1 cellular context compared by ENCODE assay signal in the genomic region with DNA sequence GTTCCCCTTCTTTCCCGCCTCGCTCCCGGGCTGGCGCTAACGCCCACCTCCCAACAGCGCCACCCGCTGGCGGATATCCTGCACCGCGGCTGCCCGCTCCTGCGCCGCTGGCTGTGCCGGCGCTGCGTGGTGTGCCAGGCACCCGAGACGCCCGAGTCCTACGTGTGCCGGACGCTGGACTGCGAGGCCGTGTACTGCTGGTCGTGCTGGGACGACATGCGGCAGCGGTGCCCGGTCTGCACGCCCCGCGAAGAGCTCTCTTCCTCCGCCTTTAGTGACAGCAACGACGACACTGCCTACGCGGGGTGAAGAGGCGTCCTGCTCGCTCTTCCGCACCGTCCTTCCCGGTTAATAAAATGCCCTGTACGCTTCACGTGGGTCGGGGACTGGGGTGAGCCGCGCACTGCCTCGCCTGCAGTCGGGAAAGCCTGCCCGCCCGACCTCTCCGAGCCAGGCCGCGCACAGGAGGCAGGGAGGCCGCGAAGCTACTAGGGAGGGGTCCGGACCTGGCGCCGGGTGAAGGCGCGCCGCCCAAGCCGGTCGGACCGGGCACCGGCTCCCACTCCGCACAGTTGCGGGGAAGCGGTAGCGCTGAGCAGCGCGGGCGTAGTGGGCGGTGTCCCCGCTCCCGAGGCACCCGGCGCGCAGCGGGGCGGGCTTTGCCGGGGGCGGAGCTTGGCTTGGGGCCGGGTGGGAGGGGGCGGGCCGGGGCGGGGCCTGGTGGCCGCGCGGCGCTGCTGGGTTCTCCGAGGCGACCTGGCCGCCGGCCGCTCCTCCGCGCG.
TF ChIP-seq lines count a peak whose summit lies in the region.

A gene with protein sequence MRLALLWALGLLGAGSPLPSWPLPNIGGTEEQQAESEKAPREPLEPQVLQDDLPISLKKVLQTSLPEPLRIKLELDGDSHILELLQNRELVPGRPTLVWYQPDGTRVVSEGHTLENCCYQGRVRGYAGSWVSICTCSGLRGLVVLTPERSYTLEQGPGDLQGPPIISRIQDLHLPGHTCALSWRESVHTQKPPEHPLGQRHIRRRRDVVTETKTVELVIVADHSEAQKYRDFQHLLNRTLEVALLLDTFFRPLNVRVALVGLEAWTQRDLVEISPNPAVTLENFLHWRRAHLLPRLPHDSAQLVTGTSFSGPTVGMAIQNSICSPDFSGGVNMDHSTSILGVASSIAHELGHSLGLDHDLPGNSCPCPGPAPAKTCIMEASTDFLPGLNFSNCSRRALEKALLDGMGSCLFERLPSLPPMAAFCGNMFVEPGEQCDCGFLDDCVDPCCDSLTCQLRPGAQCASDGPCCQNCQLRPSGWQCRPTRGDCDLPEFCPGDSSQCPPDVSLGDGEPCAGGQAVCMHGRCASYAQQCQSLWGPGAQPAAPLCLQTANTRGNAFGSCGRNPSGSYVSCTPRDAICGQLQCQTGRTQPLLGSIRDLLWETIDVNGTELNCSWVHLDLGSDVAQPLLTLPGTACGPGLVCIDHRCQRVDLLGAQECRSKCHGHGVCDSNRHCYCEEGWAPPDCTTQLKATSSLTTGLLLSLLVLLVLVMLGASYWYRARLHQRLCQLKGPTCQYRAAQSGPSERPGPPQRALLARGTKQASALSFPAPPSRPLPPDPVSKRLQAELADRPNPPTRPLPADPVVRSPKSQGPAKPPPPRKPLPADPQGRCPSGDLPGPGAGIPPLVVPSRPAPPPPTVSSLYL (plus strand): TSS at position 757 of the 782 bp plus-strand sequence. CDS start 71 bp downstream, outside the sequence.

TF ChIP-seq in HepG2, 621 proteins besides CTCF, POLR2A, EP300 and RAD21 (continued from another document and continues in another):
- TF ChIP-seq, protein P1, sequence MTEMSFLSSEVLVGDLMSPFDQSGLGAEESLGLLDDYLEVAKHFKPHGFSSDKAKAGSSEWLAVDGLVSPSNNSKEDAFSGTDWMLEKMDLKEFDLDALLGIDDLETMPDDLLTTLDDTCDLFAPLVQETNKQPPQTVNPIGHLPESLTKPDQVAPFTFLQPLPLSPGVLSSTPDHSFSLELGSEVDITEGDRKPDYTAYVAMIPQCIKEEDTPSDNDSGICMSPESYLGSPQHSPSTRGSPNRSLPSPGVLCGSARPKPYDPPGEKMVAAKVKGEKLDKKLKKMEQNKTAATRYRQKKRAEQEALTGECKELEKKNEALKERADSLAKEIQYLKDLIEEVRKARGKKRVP (CRISPR knock-in tag; IDR thresholded peaks at IDR 0.05): peak in 1 of 2 experiments; percentile 12; a peak in 1 of 4 replicates
- TF ChIP-seq ZNF619 (CRISPR knock-in tag; IDR thresholded peaks at IDR 0.05): peak; percentile 95
- TF ChIP-seq, protein P2, sequence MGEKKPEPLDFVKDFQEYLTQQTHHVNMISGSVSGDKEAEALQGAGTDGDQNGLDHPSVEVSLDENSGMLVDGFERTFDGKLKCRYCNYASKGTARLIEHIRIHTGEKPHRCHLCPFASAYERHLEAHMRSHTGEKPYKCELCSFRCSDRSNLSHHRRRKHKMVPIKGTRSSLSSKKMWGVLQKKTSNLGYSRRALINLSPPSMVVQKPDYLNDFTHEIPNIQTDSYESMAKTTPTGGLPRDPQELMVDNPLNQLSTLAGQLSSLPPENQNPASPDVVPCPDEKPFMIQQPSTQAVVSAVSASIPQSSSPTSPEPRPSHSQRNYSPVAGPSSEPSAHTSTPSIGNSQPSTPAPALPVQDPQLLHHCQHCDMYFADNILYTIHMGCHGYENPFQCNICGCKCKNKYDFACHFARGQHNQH (CRISPR knock-in tag; IDR thresholded peaks at IDR 0.05): peak; percentile 71
- no peak for TF ChIP-seq ZNF264 (CRISPR knock-in tag; IDR thresholded peaks at IDR 0.05)
- no peak for TF ChIP-seq NCOA5 (CRISPR knock-in tag; IDR thresholded peaks at IDR 0.05)
- peak; percentile 87; the same call in 1 of the 2 replicates for TF ChIP-seq ZNF766 (CRISPR knock-in tag; IDR thresholded peaks at IDR 0.05; ENCODE audit: borderline replicate concordance)
- TF ChIP-seq ATF7-NPFF (CRISPR knock-in tag; IDR thresholded peaks at IDR 0.05; ENCODE audit: low read depth): peak; percentile 88
- TF ChIP-seq, protein P3, sequence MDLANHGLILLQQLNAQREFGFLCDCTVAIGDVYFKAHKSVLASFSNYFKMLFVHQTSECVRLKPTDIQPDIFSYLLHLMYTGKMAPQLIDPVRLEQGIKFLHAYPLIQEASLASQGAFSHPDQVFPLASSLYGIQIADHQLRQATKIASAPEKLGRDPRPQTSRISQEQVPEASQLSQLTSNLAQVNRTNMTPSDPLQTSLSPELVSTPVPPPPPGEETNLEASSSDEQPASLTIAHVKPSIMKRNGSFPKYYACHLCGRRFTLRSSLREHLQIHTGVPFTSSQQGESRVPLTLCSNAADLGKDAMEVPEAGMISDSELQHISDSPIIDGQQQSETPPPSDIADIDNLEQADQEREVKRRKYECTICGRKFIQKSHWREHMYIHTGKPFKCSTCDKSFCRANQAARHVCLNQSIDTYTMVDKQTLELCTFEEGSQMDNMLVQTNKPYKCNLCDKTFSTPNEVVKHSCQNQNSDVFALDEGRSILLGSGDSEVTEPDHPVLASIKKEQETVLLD (CRISPR knock-in tag; IDR thresholded peaks at IDR 0.05; ENCODE audit: low read depth): peak; percentile 19
- TF ChIP-seq NR2C2 (CRISPR knock-in tag; IDR thresholded peaks at IDR 0.05; ENCODE audit: borderline replicate concordance): peak; percentile 12; the same call in 1 of the 2 replicates
- TF ChIP-seq PRMT3 (CRISPR knock-in tag; IDR thresholded peaks at IDR 0.05; ENCODE audit: borderline replicate concordance, low read depth): 0 out of 2 replicates have a peak, but pooled peaks have one; percentile 56
- TF ChIP-seq ZSCAN21 (CRISPR knock-in tag; IDR thresholded peaks at IDR 0.05; ENCODE audit: borderline replicate concordance): peak; percentile 93
- peak; percentile 83 for TF ChIP-seq HNRNPLL (IDR thresholded peaks at IDR 0.05; ENCODE audit: low read depth, low read length, poor library complexity, severe bottlenecking)
- peak; percentile 18; the same call in 1 of the 2 replicates for TF ChIP-seq FOXK1 (CRISPR knock-in tag; IDR thresholded peaks at IDR 0.05; ENCODE audit: borderline replicate concordance, low read depth)
- TF ChIP-seq SAFB2 (CRISPR knock-in tag; IDR thresholded peaks at IDR 0.05; ENCODE audit: borderline replicate concordance, low read depth): no peak
- no peak for TF ChIP-seq ZFYVE20 (CRISPR knock-in tag; IDR thresholded peaks at IDR 0.05; ENCODE audit: borderline replicate concordance, low read depth)
- TF ChIP-seq, protein P4, sequence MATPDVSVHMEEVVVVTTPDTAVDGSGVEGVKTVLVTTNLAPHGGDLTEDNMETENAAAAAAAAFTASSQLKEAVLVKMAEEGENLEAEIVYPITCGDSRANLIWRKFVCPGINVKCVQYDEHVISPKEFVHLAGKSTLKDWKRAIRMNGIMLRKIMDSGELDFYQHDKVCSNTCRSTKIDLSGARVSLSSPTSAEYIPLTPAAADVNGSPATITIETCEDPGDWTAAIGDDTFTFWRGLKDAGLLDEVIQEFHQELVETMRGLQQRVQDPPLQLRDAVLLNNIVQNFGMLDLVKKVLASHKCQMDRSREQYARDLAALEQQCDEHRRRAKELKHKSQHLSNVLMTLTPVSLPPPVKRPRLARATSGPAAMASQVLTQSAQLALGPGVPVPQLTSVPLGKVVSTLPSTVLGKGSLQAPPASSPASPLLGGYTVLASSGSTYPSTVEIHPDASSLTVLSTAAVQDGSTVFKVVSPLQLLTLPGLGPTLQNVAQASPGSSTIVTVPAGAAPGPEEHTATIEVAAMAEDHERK (CRISPR knock-in tag; IDR thresholded peaks at IDR 0.05; ENCODE audit: low read depth): no peak
- TF ChIP-seq, protein P5, sequence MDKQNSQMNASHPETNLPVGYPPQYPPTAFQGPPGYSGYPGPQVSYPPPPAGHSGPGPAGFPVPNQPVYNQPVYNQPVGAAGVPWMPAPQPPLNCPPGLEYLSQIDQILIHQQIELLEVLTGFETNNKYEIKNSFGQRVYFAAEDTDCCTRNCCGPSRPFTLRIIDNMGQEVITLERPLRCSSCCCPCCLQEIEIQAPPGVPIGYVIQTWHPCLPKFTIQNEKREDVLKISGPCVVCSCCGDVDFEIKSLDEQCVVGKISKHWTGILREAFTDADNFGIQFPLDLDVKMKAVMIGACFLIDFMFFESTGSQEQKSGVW (CRISPR knock-in tag; IDR thresholded peaks at IDR 0.05; ENCODE audit: borderline replicate concordance): no peak
- peak; percentile 73; the same call in 1 of the 2 replicates for TF ChIP-seq NAIF1 (CRISPR knock-in tag; IDR thresholded peaks at IDR 0.05; ENCODE audit: borderline replicate concordance)
- TF ChIP-seq AKAP8 (CRISPR knock-in tag; IDR thresholded peaks at IDR 0.05): peak; percentile 79; the same call in 1 of the 2 replicates
- TF ChIP-seq NFKB2 (CRISPR knock-in tag; IDR thresholded peaks at IDR 0.05; ENCODE audit: borderline replicate concordance): peak; percentile 94
- peak; percentile 4; the same call in 1 of the 2 replicates for TF ChIP-seq SOX5 (CRISPR knock-in tag; IDR thresholded peaks at IDR 0.05; ENCODE audit: borderline replicate concordance)
- TF ChIP-seq HNRNPUL1 (IDR thresholded peaks at IDR 0.05; ENCODE audit: low read depth, low read length): no peak
- TF ChIP-seq, protein P6, sequence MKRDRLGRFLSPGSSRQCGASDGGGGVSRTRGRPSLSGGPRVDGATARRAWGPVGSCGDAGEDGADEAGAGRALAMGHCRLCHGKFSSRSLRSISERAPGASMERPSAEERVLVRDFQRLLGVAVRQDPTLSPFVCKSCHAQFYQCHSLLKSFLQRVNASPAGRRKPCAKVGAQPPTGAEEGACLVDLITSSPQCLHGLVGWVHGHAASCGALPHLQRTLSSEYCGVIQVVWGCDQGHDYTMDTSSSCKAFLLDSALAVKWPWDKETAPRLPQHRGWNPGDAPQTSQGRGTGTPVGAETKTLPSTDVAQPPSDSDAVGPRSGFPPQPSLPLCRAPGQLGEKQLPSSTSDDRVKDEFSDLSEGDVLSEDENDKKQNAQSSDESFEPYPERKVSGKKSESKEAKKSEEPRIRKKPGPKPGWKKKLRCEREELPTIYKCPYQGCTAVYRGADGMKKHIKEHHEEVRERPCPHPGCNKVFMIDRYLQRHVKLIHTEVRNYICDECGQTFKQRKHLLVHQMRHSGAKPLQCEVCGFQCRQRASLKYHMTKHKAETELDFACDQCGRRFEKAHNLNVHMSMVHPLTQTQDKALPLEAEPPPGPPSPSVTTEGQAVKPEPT (CRISPR knock-in tag; IDR thresholded peaks at IDR 0.05; ENCODE audit: low read depth): peak; percentile 88
- peak; percentile 96 for TF ChIP-seq ZNF839 (CRISPR knock-in tag; IDR thresholded peaks at IDR 0.05; ENCODE audit: borderline replicate concordance)
- no peak for TF ChIP-seq SP5 (CRISPR knock-in tag; IDR thresholded peaks at IDR 0.05; ENCODE audit: borderline replicate concordance, low read depth)
- TF ChIP-seq, protein P7, sequence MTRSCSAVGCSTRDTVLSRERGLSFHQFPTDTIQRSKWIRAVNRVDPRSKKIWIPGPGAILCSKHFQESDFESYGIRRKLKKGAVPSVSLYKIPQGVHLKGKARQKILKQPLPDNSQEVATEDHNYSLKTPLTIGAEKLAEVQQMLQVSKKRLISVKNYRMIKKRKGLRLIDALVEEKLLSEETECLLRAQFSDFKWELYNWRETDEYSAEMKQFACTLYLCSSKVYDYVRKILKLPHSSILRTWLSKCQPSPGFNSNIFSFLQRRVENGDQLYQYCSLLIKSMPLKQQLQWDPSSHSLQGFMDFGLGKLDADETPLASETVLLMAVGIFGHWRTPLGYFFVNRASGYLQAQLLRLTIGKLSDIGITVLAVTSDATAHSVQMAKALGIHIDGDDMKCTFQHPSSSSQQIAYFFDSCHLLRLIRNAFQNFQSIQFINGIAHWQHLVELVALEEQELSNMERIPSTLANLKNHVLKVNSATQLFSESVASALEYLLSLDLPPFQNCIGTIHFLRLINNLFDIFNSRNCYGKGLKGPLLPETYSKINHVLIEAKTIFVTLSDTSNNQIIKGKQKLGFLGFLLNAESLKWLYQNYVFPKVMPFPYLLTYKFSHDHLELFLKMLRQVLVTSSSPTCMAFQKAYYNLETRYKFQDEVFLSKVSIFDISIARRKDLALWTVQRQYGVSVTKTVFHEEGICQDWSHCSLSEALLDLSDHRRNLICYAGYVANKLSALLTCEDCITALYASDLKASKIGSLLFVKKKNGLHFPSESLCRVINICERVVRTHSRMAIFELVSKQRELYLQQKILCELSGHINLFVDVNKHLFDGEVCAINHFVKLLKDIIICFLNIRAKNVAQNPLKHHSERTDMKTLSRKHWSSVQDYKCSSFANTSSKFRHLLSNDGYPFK (CRISPR knock-in tag; IDR thresholded peaks at IDR 0.05; ENCODE audit: borderline replicate concordance): peak; percentile 86
- TF ChIP-seq PAX8 (CRISPR knock-in tag; IDR thresholded peaks at IDR 0.05; ENCODE audit: borderline replicate concordance): peak; percentile 76; the same call in 1 of the 2 replicates
- TF ChIP-seq ZNF180 (CRISPR knock-in tag; IDR thresholded peaks at IDR 0.05; ENCODE audit: borderline replicate concordance, low read depth): no peak
- TF ChIP-seq, protein P8, sequence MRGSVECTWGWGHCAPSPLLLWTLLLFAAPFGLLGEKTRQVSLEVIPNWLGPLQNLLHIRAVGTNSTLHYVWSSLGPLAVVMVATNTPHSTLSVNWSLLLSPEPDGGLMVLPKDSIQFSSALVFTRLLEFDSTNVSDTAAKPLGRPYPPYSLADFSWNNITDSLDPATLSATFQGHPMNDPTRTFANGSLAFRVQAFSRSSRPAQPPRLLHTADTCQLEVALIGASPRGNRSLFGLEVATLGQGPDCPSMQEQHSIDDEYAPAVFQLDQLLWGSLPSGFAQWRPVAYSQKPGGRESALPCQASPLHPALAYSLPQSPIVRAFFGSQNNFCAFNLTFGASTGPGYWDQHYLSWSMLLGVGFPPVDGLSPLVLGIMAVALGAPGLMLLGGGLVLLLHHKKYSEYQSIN (CRISPR knock-in tag; IDR thresholded peaks at IDR 0.05; ENCODE audit: borderline replicate concordance): no peak
- peak; percentile 63 for TF ChIP-seq ZNF317 (CRISPR knock-in tag; IDR thresholded peaks at IDR 0.05)
